In genomic region chr6:13327691-13328075, GRCh38 we compare ENCODE assay signal across 8 cellular contexts. TPM values are rescaled to one million over a fixed set of nuclear protein-coding genes. Genes with fewer than 3 reads are reported as not detected.
DNase-seq lines count a peak whose midpoint lies in the region; ATAC-seq, FAIRE-seq and TF ChIP-seq lines count a peak whose summit lies in the region.

No MANE protein-coding gene starts in this region.

- H3K27me3 ChIP-seq in MM.1S (replicated peaks; ENCODE audit: insufficient read depth, low read length) (no peaks in the 10 kb centered on the region), bronchial epithelial cell (ENCODE audit: control insufficient read depth, insufficient read depth, low read length) (no peaks in the 10 kb centered on the region), mucosa of rectum (ENCODE audit: control insufficient read depth in 2 of 2, insufficient read depth in 2 of 2, low read length in 2 of 2) (no peaks in the 10 kb centered on the region)

- DNase-seq in GM12865 (ENCODE audit: low read depth) (peak; percentile 26), MM.1S (peak; percentile 40), bronchial epithelial cell (ENCODE audit: low read depth) (peak; percentile 15), LoVo (ENCODE audit: low spot score) (no peak)
- no peak for DNase-seq in activated CD4-positive, CD25-positive, alpha-beta regulatory T cell (lab: John Stamatoyannopoulos, UW)

- TF ChIP-seq CTCF in GM12865 (IDR thresholded peaks at IDR 0.05; ENCODE audit: insufficient read depth, low read depth, low read length, missing control alignments) (no peak), MM.1S (IDR thresholded peaks at IDR 0.05; ENCODE audit: low read length) (no peak), bronchial epithelial cell (IDR thresholded peaks at IDR 0.05; ENCODE audit: insufficient read depth, low read length, severe bottlenecking) (no peak)

- H3K9me3 ChIP-seq in MM.1S (replicated peaks; ENCODE audit: insufficient read depth, low read length) (no peaks in the 10 kb centered on the region), mucosa of rectum (ENCODE audit: control insufficient read depth in 2 of 2, low read length in 2 of 2) (no peaks in the 10 kb centered on the region)

- H3K4me1 ChIP-seq in MM.1S (ENCODE audit: low read length) (peaks cover 32% of the 10 kb centered on the region), mucosa of rectum (ENCODE audit: control insufficient read depth in 2 of 2, insufficient read depth in 2 of 2, low read length in 2 of 2) (peaks cover 0 to 7% of the 10 kb centered on the region in 2 donors)

- H3K79me2 ChIP-seq in MM.1S (ENCODE audit: low read length) = peaks cover 18% of the 10 kb centered on the region

- peak overlapping the region; percentile 99 for H3K4me3 ChIP-seq in GM12865 (ENCODE audit: low read depth, low read length)
- peak overlapping the region; percentile 68 for H3K4me3 ChIP-seq in MM.1S (ENCODE audit: low read length)
- H3K4me3 ChIP-seq in bronchial epithelial cell (ENCODE audit: low read depth, low read length) = peak overlapping the region; percentile 60
- H3K4me3 ChIP-seq in mucosa of rectum (ENCODE audit: low read length in 2 of 2) = peak overlapping the region; percentile 97

- peak overlapping the region; percentile 47 for H2AFZ ChIP-seq in MM.1S (ENCODE audit: low read length)

- no peaks in the 10 kb centered on the region for H3K9me2 ChIP-seq in MM.1S (replicated peaks; ENCODE audit: insufficient read depth, low read length)

- H3K9ac ChIP-seq in MM.1S (ENCODE audit: low read length) (peak overlapping the region; percentile 87), mucosa of rectum (ENCODE audit: low read depth in 1 of 2, low read length in 2 of 2) (peak overlapping the region; percentile 93 to 98)

- peaks cover 16% of the 10 kb centered on the region for H3F3A ChIP-seq in MM.1S (ENCODE audit: insufficient read depth, low read length)

- ATAC-seq in HG03432 (IDR thresholded peaks at IDR 0.05; ENCODE audit: unreplicated experiment) (no peak), HG02798 (IDR thresholded peaks at IDR 0.05; ENCODE audit: poor library complexity, unreplicated experiment) (no peak)

- no peak for FAIRE-seq in bronchial epithelial cell (lab: Jason Lieb, UNC)

- H3K27ac ChIP-seq in MM.1S (ENCODE audit: low read length) = peak overlapping the region; percentile 80
- peak overlapping the region; percentile 95 to 98 for H3K27ac ChIP-seq in mucosa of rectum (ENCODE audit: low read depth in 2 of 2, low read length in 2 of 2)

- H4K20me1 ChIP-seq in MM.1S (ENCODE audit: insufficient read depth, low read length) = no peaks in the 10 kb centered on the region

- H3K36me3 ChIP-seq in MM.1S (replicated peaks; ENCODE audit: insufficient read depth, low read length) (no peaks in the 10 kb centered on the region), bronchial epithelial cell (ENCODE audit: control insufficient read depth, insufficient read depth, low read length) (no peaks in the 10 kb centered on the region), mucosa of rectum (ENCODE audit: control insufficient read depth in 2 of 2, insufficient read depth in 2 of 2, low read length in 2 of 2) (peaks cover 0 to 11% of the 10 kb centered on the region in 2 donors)

- peak overlapping the region; percentile 66 for H3K4me2 ChIP-seq in MM.1S (ENCODE audit: low read depth, low read length)

RNA-seq across cellular contexts. Expression of gene TBC1D7, which starts 0.7 kb away (rescaled TPM):
- 34.4 and 44.5 TPM in 2 replicates for total RNA-seq in bronchial epithelial cell

Comparison
In these comparisons a context has a peak if more than half of its experiments do, and no peak if none do; other contexts are left out.
1. DNase-seq: peak in GM12865 (single experiment), MM.1S (single experiment) and bronchial epithelial cell (single experiment); none in activated CD4-positive, CD25-positive, alpha-beta regulatory T cell (0 of 4) and LoVo (single experiment).
2. Peak in every context shown above with its lines, with median percentiles within 50 percentile points of each other: H3K4me3 ChIP-seq.